Comparison of ENCODE assay signal across 20 cellular contexts in the genomic region with DNA sequence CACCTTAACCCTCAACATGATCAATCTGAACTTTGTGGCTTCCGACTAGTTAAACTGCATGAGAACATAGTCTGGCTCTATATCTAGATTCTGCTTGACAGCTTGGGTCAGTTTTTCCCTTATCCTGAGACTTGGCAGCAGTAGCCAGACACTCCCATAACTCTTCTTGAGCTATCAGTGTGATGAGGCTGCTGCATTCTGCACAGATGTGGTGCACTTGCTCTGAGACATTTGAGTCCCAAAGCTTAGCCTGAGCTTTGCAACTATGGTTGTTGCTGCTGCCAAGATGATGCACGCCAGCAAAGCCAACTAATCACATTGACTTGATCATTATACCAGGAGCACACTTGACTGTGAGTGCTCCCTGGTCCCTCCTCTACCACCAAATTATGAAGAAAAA.
"Had no signal": no experiment of that assay in that cellular context is flagged by ENCODE, and none has a peak within 500 bp of the region (broad histone marks: within the 10 kb centered on the region; RNA-seq: fewer than 3 reads in every experiment).

No MANE protein-coding gene starts in this region.

- H3K4me1 Mint-ChIP-seq: stimulated activated naive B cell treated with anti-CD40 and anti-IgM and Interleukin-4, amounts not matched to agents 10 μg/mL and 1 μg/mL and 100 μg/mL, for 72 hours had no signal

- H3K4me3 Mint-ChIP-seq: activated CD4-positive, alpha-beta memory T cell treated with anti-CD3 and anti-CD28 coated beads, Interleukin-2, amount 10 ng/mL, durations not matched to agents 7 days and 5 days; activated naive CD8-positive, alpha-beta T cell treated with anti-CD3 and anti-CD28 coated beads for 36 hours; activated T-cell treated with anti-CD3 and anti-CD28 coated beads, Interleukin-2, amount 50 U/mL, for 72 hours; naive thymus-derived CD4-positive, alpha-beta T cell; stimulated activated naive B cell treated with anti-CD40 and anti-IgM and Interleukin-4, amounts not matched to agents 10 μg/mL and 1 μg/mL and 100 μg/mL, for 72 hours; T-helper 2 cell treated with Interferon-gamma antibody and Interleukin-4, amounts not matched to agents 5 μg/mL and 100 μg/mL, for 36 hours; type B pancreatic cell had no signal

- ATAC-seq: activated T-cell treated with anti-CD3 and anti-CD28 coated beads, Interleukin-2, amount 50 U/mL, for 72 hours; esophagus mucosa; gastroesophageal sphincter; naive thymus-derived CD4-positive, alpha-beta T cell; stimulated activated naive B cell treated with anti-CD40 and anti-IgM and Interleukin-4, amounts not matched to agents 10 μg/mL and 1 μg/mL and 100 μg/mL, for 72 hours had no signal

- H3K27ac ChIP-seq: gastroesophageal sphincter, prostate gland, sigmoid colon had no signal

- DNase-seq: activated CD4-positive, alpha-beta memory T cell treated with anti-CD3 and anti-CD28 coated beads, Interleukin-2, amount 10 ng/mL, durations not matched to agents 7 days and 5 days; activated CD4-positive, alpha-beta T cell treated with anti-CD3 and anti-CD28 coated beads for 1 hour; activated CD8-positive, alpha-beta memory T cell treated with anti-CD3 and anti-CD28 coated beads, Interleukin-2, amount 50 U/mL, for 4 hours; activated gamma-delta T cell treated with Interleukin-2 at 50 U/mL for 16 hours; activated naive CD8-positive, alpha-beta T cell treated with anti-CD3 and anti-CD28 coated beads for 36 hours; activated T-cell treated with anti-CD3 and anti-CD28 coated beads, Interleukin-2, amount 50 U/mL, for 72 hours; aorta; naive thymus-derived CD4-positive, alpha-beta T cell; nucleus accumbens; sigmoid colon; stimulated activated CD4-positive, alpha-beta T cell treated with anti-CD3 and anti-CD28 coated beads, Interleukin-2, amount 100 ng/mL, for 24 hours; stimulated activated naive B cell treated with anti-CD40 and anti-IgM and Interleukin-4, amounts not matched to agents 10 μg/mL and 1 μg/mL and 100 μg/mL, for 72 hours; substantia nigra; SW 1271 had no signal

- H3K4me3 ChIP-seq: gastroesophageal sphincter, lung, prostate gland, sigmoid colon had no signal

- H3K27me3 Mint-ChIP-seq: activated CD4-positive, alpha-beta memory T cell treated with anti-CD3 and anti-CD28 coated beads, Interleukin-2, amount 10 ng/mL, durations not matched to agents 7 days and 5 days; type B pancreatic cell had no signal

- H3K36me3 Mint-ChIP-seq: stimulated activated naive B cell treated with anti-CD40 and anti-IgM and Interleukin-4, amounts not matched to agents 10 μg/mL and 1 μg/mL and 100 μg/mL, for 72 hours; type B pancreatic cell had no signal

- H3K9me3 ChIP-seq: gastroesophageal sphincter, prostate gland, sigmoid colon had no signal

- H3K27me3 ChIP-seq: gastroesophageal sphincter, sigmoid colon had no signal

- H3K9me3 Mint-ChIP-seq: activated CD4-positive, alpha-beta memory T cell treated with anti-CD3 and anti-CD28 coated beads, Interleukin-2, amount 10 ng/mL, durations not matched to agents 7 days and 5 days; activated naive CD8-positive, alpha-beta T cell treated with anti-CD3 and anti-CD28 coated beads for 36 hours; activated T-cell treated with anti-CD3 and anti-CD28 coated beads, Interleukin-2, amount 50 U/mL, for 72 hours; naive thymus-derived CD4-positive, alpha-beta T cell; stimulated activated naive B cell treated with anti-CD40 and anti-IgM and Interleukin-4, amounts not matched to agents 10 μg/mL and 1 μg/mL and 100 μg/mL, for 72 hours; T-helper 2 cell treated with Interferon-gamma antibody and Interleukin-4, amounts not matched to agents 5 μg/mL and 100 μg/mL, for 36 hours; type B pancreatic cell had no signal

- H3K4me1 ChIP-seq: prostate gland, sigmoid colon had no signal

- H3K27ac Mint-ChIP-seq: activated CD4-positive, alpha-beta memory T cell treated with anti-CD3 and anti-CD28 coated beads, Interleukin-2, amount 10 ng/mL, durations not matched to agents 7 days and 5 days; activated naive CD8-positive, alpha-beta T cell treated with anti-CD3 and anti-CD28 coated beads for 36 hours; activated T-cell treated with anti-CD3 and anti-CD28 coated beads, Interleukin-2, amount 50 U/mL, for 72 hours; naive thymus-derived CD4-positive, alpha-beta T cell; stimulated activated naive B cell treated with anti-CD40 and anti-IgM and Interleukin-4, amounts not matched to agents 10 μg/mL and 1 μg/mL and 100 μg/mL, for 72 hours; T-helper 2 cell treated with Interferon-gamma antibody and Interleukin-4, amounts not matched to agents 5 μg/mL and 100 μg/mL, for 36 hours; type B pancreatic cell had no signal
